8 cellular contexts compared by ENCODE assay signal in genomic region chr18:33761363-33761762, GRCh38.
DNase-seq lines count a peak whose midpoint lies in the region; ATAC-seq and TF ChIP-seq lines count a peak whose summit lies in the region.

No MANE protein-coding gene starts in this region.

- no peaks in the 10 kb centered on the region for H3K4me1 ChIP-seq in right lobe of liver

- intact Hi-C loops in right lobe of liver (cut with DNase I) = no loop called here

- TF ChIP-seq POLR2A in right lobe of liver (IDR thresholded peaks at IDR 0.05) = no peak

- no peaks in the 10 kb centered on the region for H3K9me3 ChIP-seq in right lobe of liver

- H3K27me3 ChIP-seq in right lobe of liver = no peaks in the 10 kb centered on the region

- no peak overlapping the region for H3K4me3 ChIP-seq in right lobe of liver

- ATAC-seq in right lobe of liver (peak; percentile 57 to 76 (median 67)), omental fat pad (ENCODE audit: low FRiP score) (no peak)

- no peak overlapping the region for H3K27ac ChIP-seq in right lobe of liver

- TF ChIP-seq CTCF in right lobe of liver (IDR thresholded peaks at IDR 0.05) = peak; percentile 41 to 50 (median 48)
- TF ChIP-seq CTCF in omental fat pad (IDR thresholded peaks at IDR 0.05) = no peak

- DNase-seq in DMS 273 (lab: John Stamatoyannopoulos, UW; ENCODE audit: unreplicated experiment) (peak; percentile 65), Kasumi-1 (lab: John Stamatoyannopoulos, UW) (peak; percentile 30 to 39), amniotic epithelial cell (ENCODE audit: low read depth) (peak; percentile 3), right lobe of liver (no peak), omental fat pad (ENCODE audit: low spot score) (no peak), occipital lobe (lab: John Stamatoyannopoulos, UW) (no peak)
- no peak for DNase-seq in stimulated activated CD4-positive, alpha-beta T cell treated with anti-CD3 and anti-CD28 coated beads, Interleukin-4, amount 100 ng/mL, for 4 hours
- no peak for DNase-seq in activated T-cell treated with anti-CD3 and anti-CD28 coated beads, Interleukin-2, amount 50 U/mL, for 1 hour

- no peaks in the 10 kb centered on the region for H3K36me3 ChIP-seq in right lobe of liver

Comparison
In these comparisons a context has a peak if more than half of its experiments do, and no peak if none do; other contexts are left out.
1. DNase-seq: peak in DMS 273 (single experiment), Kasumi-1 (2 of 2) and amniotic epithelial cell (single experiment); none in right lobe of liver (0 of 3), stimulated activated CD4-positive, alpha-beta T cell treated with anti-CD3 and anti-CD28 coated beads, Interleukin-4, amount 100 ng/mL, for 4 hours (0 of 2), omental fat pad (single experiment), activated T-cell treated with anti-CD3 and anti-CD28 coated beads, Interleukin-2, amount 50 U/mL, for 1 hour (single experiment) and occipital lobe (single experiment).
2. CTCF ChIP-seq: peak in right lobe of liver (4 of 4); none in omental fat pad (0 of 3).